ENCODE assay signal across 8 cellular contexts in genomic region chr19:16326401-16327130, GRCh38. TPM values are rescaled to one million over a fixed set of nuclear protein-coding genes. Genes with fewer than 3 reads are reported as not detected.
A peak's percentile ranks its signal among the peaks of the same experiment; 100 is the strongest.
DNase-seq lines count a peak whose midpoint lies in the region; ATAC-seq and TF ChIP-seq lines count a peak whose summit lies in the region.

No MANE protein-coding gene starts in this region.

- H3K9me3 Mint-ChIP-seq in T-helper 2 cell treated with Interferon-gamma antibody and Interleukin-4, amounts not matched to agents 5 μg/mL and 100 μg/mL, for 36 hours = no peaks in the 10 kb centered on the region
- H3K9me3 Mint-ChIP-seq in neural crest cell = no peaks in the 10 kb centered on the region

- TF ChIP-seq CTCF in neural crest cell (conservative IDR thresholded peaks at IDR 0.05) = no peak

- peak overlapping the region; percentile 96 for H3K4me3 Mint-ChIP-seq in T-helper 2 cell treated with Interferon-gamma antibody and Interleukin-4, amounts not matched to agents 5 μg/mL and 100 μg/mL, for 36 hours
- H3K4me3 Mint-ChIP-seq in neural crest cell = peak overlapping the region; percentile 57

- ATAC-seq in GM19452 (IDR thresholded peaks at IDR 0.05; ENCODE audit: unreplicated experiment) = no peak

- peak overlapping the region; percentile 94 for H3K27ac Mint-ChIP-seq in T-helper 2 cell treated with Interferon-gamma antibody and Interleukin-4, amounts not matched to agents 5 μg/mL and 100 μg/mL, for 36 hours
- no peak overlapping the region for H3K27ac Mint-ChIP-seq in neural crest cell (ENCODE audit: unreplicated experiment)

- H3K36me3 Mint-ChIP-seq in T-helper 2 cell treated with Interferon-gamma antibody and Interleukin-4, amounts not matched to agents 5 μg/mL and 100 μg/mL, for 36 hours (ENCODE audit: low read depth) = peaks cover 51% of the 10 kb centered on the region
- no peaks in the 10 kb centered on the region for H3K36me3 Mint-ChIP-seq in neural crest cell (ENCODE audit: low read depth)

- peaks cover 53% of the 10 kb centered on the region for H3K4me1 Mint-ChIP-seq in T-helper 2 cell treated with Interferon-gamma antibody and Interleukin-4, amounts not matched to agents 5 μg/mL and 100 μg/mL, for 36 hours (ENCODE audit: low read depth)
- H3K4me1 Mint-ChIP-seq in neural crest cell = no peaks in the 10 kb centered on the region

- DNase-seq in EH (ENCODE audit: low read depth) = peak; percentile 23
- peak; percentile 25 for DNase-seq in T-helper 2 cell treated with Interferon-gamma antibody and Interleukin-4, amounts not matched to agents 5 μg/mL and 100 μg/mL, for 36 hours (ENCODE audit: low spot score)
- peak; percentile 39 for DNase-seq in effector CD8-positive, alpha-beta T cell (lab: John Stamatoyannopoulos, UW)
- DNase-seq in neural crest cell (ENCODE audit: low read depth, low spot score) = no peak
- DNase-seq in dedifferentiated amniotic fluid mesenchymal stem cell (ENCODE audit: extremely low spot score) = no peak
- no peak for DNase-seq in DMS153 treated with DMSO at 0.1 percent for 48 hours (lab: John Stamatoyannopoulos, UW; ENCODE audit: unreplicated experiment)
- no peak for DNase-seq in NCI-H82 (lab: John Stamatoyannopoulos, UW)

- H3K27me3 Mint-ChIP-seq in T-helper 2 cell treated with Interferon-gamma antibody and Interleukin-4, amounts not matched to agents 5 μg/mL and 100 μg/mL, for 36 hours (ENCODE audit: low read depth) = peaks cover 37% of the 10 kb centered on the region
- H3K27me3 Mint-ChIP-seq in neural crest cell (ENCODE audit: low read depth) = peaks cover 84% of the 10 kb centered on the region

RNA-seq across cellular contexts. Expression of gene KLF2, which starts 1.9 kb away (rescaled TPM):
- 0.16 and 0.54 TPM in 2 replicates for total RNA-seq in neural crest cell

Comparison
In these comparisons a context has a peak if more than half of its experiments do, and no peak if none do; other contexts are left out.
1. DNase-seq: peak in EH (single experiment), T-helper 2 cell treated with Interferon-gamma antibody and Interleukin-4, amounts not matched to agents 5 μg/mL and 100 μg/mL, for 36 hours (single experiment) and effector CD8-positive, alpha-beta T cell (single experiment); none in neural crest cell (single experiment), dedifferentiated amniotic fluid mesenchymal stem cell (single experiment), DMS153 treated with DMSO at 0.1 percent for 48 hours (single experiment) and NCI-H82 (single experiment).